ENCODE assay signal across 14 cellular contexts in the genomic region with DNA sequence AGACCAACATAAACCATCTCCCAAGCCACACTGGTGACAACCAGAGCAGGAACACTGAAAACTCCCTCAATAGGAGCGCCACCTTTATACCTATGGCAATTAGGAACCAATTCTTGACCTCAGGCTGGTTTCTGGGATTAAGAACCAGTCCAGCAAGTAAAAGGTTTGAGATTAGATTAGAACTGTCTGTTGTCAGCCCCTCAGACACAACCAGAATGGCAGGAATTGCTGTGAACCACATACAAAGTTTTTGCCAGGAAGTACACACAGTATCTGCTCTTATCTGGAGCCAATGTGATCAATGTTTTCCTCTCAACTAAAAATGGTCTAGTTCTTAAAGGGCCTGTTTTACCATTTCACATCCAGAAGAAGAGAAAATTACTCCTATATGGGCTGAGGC. TPM values are rescaled to one million over a fixed set of nuclear protein-coding genes. Genes with fewer than 3 reads are reported as not detected.
DNase-seq lines count a peak whose midpoint lies in the region; FAIRE-seq and TF ChIP-seq lines count a peak whose summit lies in the region.
"Had no signal": no experiment of that assay in that cellular context is flagged by ENCODE, and none has a peak within 500 bp of the region (broad histone marks: within the 10 kb centered on the region; RNA-seq: fewer than 3 reads in every experiment).

No MANE protein-coding gene starts in this region.

- H3K79me2 ChIP-seq in endothelial cell of umbilical vein (ENCODE audit: control insufficient read depth, insufficient read depth, low read length) = peaks cover 60% of the 10 kb centered on the region

- no peak for TF ChIP-seq CTCF in Peyer's patch (IDR thresholded peaks at IDR 0.05)
- TF ChIP-seq CTCF in endothelial cell of umbilical vein (IDR thresholded peaks at IDR 0.05; ENCODE audit: extremely low read depth in 1 of 2, insufficient read depth in 1 of 2, low read depth in 1 of 2, low read length in 2 of 2) = no peak

- WGBS in thymus = 100% methylated on average over 1 of the region's 1 CpG

- H3K4me3 ChIP-seq in Peyer's patch = no peak overlapping the region
- H3K4me3 ChIP-seq in endothelial cell of umbilical vein (replicated peaks in 1 of 3; ENCODE audit: insufficient read depth in 1 of 3, low read depth in 1 of 3, low read length in 3 of 3) = no peak overlapping the region
- no peak overlapping the region for H3K4me3 ChIP-seq in muscle layer of duodenum (ENCODE audit: low read depth in 1 of 2, low read length in 2 of 2)
- no peak overlapping the region for H3K4me3 ChIP-seq in thymus (ENCODE audit: low read length)

- H3K36me3 ChIP-seq in Peyer's patch (no peaks in the 10 kb centered on the region), endothelial cell of umbilical vein (ENCODE audit: control insufficient read depth in 2 of 2, extremely low read depth in 1 of 2, insufficient read depth in 2 of 2, low read length in 2 of 2) (no peaks in the 10 kb centered on the region), muscle layer of duodenum (ENCODE audit: control insufficient read depth in 1 of 2, insufficient read depth in 2 of 2, low read length in 2 of 2) (no peaks in the 10 kb centered on the region), thymus (ENCODE audit: control insufficient read depth, insufficient read depth) (no peaks in the 10 kb centered on the region)

- intact Hi-C loops in endothelial cell of umbilical vein (cut with micrococcal nuclease) = no loop called here

- no peaks in the 10 kb centered on the region for H4K20me1 ChIP-seq in endothelial cell of umbilical vein (replicated peaks; ENCODE audit: control insufficient read depth, extremely low read depth, insufficient read depth, low read length)

- peak overlapping the region; percentile 5 for H3K4me2 ChIP-seq in endothelial cell of umbilical vein (ENCODE audit: insufficient read depth, low read length)

- no peak for FAIRE-seq in endothelial cell of umbilical vein (lab: Jason Lieb, UNC)
- no peak for FAIRE-seq in GM12891 (lab: Jason Lieb, UNC)

- no peak overlapping the region for H2AFZ ChIP-seq in endothelial cell of umbilical vein (ENCODE audit: low read depth, low read length)

- no peak overlapping the region for H3K9ac ChIP-seq in endothelial cell of umbilical vein (replicated peaks; ENCODE audit: extremely low read depth, insufficient read depth, low read length)

- CTCF ChIA-PET in endothelial cell of umbilical vein (lab: Charles Lee) = interaction anchor here (1.0 to 1.7 kb wide), 2 partner anchors 18 to 93 kb away, joined by 3 to 7 read pairs; no protein-coding TSS in a partner anchor

- DNase-seq in Peyer's patch = no peak
- DNase-seq in endothelial cell of umbilical vein (ENCODE audit: low read depth, low spot score) = no peak
- no peak for DNase-seq in COR-L47 (lab: John Stamatoyannopoulos, UW)
- DNase-seq in GM12891 (ENCODE audit: insufficient read length, low spot score) = no peak
- DNase-seq in SK-N-DZ (ENCODE audit: low spot score) = no peak
- no peak for DNase-seq in NCI-H774 (lab: John Stamatoyannopoulos, UW)
- DNase-seq: activated CD4-positive, alpha-beta T cell treated with anti-CD3 and anti-CD28 coated beads, Interleukin-2, amount 10 ng/mL, durations not matched to agents 24 days and 14 days; naive thymus-derived CD4-positive, alpha-beta T cell; NCI-H1092; T-helper 1 cell had no signal

- POLR2A ChIA-PET in endothelial cell of umbilical vein (lab: Charles Lee) = no interaction called here

- no peaks in the 10 kb centered on the region for H3K9me3 ChIP-seq in Peyer's patch
- no peaks in the 10 kb centered on the region for H3K9me3 ChIP-seq in endothelial cell of umbilical vein (replicated peaks; ENCODE audit: control insufficient read depth, insufficient read depth, low read length)
- H3K9me3 ChIP-seq in muscle layer of duodenum (ENCODE audit: control insufficient read depth in 1 of 2, low read length in 2 of 2) = no peaks in the 10 kb centered on the region
- H3K9me3 ChIP-seq in thymus (ENCODE audit: control insufficient read depth) = no peaks in the 10 kb centered on the region

- dilution Hi-C loops in endothelial cell of umbilical vein (cut with MboI; ENCODE audit: extremely low pct_ligation_motif_present, low sequenced_read_pairs) = no loop called here

- peak overlapping the region in 3 of 4 donors; percentile 47 to 65 (median 54) for H3K27ac ChIP-seq in Peyer's patch
- peak overlapping the region; percentile 1 for H3K27ac ChIP-seq in endothelial cell of umbilical vein (ENCODE audit: insufficient read depth, low read depth, low read length)
- H3K27ac ChIP-seq in muscle layer of duodenum (ENCODE audit: low read length) = peak overlapping the region; percentile 70
- peak overlapping the region; percentile 61 for H3K27ac ChIP-seq in thymus (ENCODE audit: low read depth)
- H3K27ac ChIP-seq: epithelial cell of prostate had no signal

- H3K9me1 ChIP-seq in endothelial cell of umbilical vein (replicated peaks; ENCODE audit: control insufficient read depth, extremely low read depth, insufficient read depth, low read length) = no peaks in the 10 kb centered on the region

- TF ChIP-seq POLR2A in Peyer's patch (IDR thresholded peaks at IDR 0.05) = no peak
- TF ChIP-seq POLR2A in endothelial cell of umbilical vein (IDR thresholded peaks at IDR 0.05; ENCODE audit: low read depth, low read length) = no peak
- no peak for TF ChIP-seq POLR2A in GM12891 (IDR thresholded peaks at IDR 0.05; ENCODE audit: low read depth, low read length)

- BruUV-seq in endothelial cell of umbilical vein (replicated peaks; lab: Mats Ljungman, UMichigan) = no TSS peak

- H3K27me3 ChIP-seq in Peyer's patch (no peaks in the 10 kb centered on the region), endothelial cell of umbilical vein (ENCODE audit: control insufficient read depth in 2 of 2, insufficient read depth in 2 of 2, low read length in 2 of 2) (no peaks in the 10 kb centered on the region), muscle layer of duodenum (ENCODE audit: low read depth, low read length) (no peaks in the 10 kb centered on the region), thymus (ENCODE audit: control insufficient read depth, insufficient read depth) (no peaks in the 10 kb centered on the region)

- peaks cover 0 to 9% (median 0%) of the 10 kb centered on the region in 4 donors for H3K4me1 ChIP-seq in Peyer's patch
- peaks cover 29% of the 10 kb centered on the region for H3K4me1 ChIP-seq in endothelial cell of umbilical vein (ENCODE audit: control insufficient read depth, extremely low read depth, insufficient read depth, low read length)
- H3K4me1 ChIP-seq in muscle layer of duodenum (ENCODE audit: control insufficient read depth in 1 of 2, insufficient read depth in 2 of 2, low read length in 2 of 2) = peaks cover 7 to 56% of the 10 kb centered on the region in 2 donors
- no peaks in the 10 kb centered on the region for H3K4me1 ChIP-seq in thymus (ENCODE audit: control insufficient read depth, insufficient read depth, low read length)

TF ChIP-seq in endothelial cell of umbilical vein, 7 proteins besides CTCF, POLR2A, EP300 and RAD21:
- no peak for TF ChIP-seq GATA2 (IDR thresholded peaks at IDR 0.05; ENCODE audit: insufficient read depth, insufficient read length, low read depth, low read length)
- no peak for TF ChIP-seq MYC (IDR thresholded peaks at IDR 0.05; ENCODE audit: low read depth, low read length)
- TF ChIP-seq JUN (IDR thresholded peaks at IDR 0.05; ENCODE audit: borderline replicate concordance, insufficient read depth, insufficient read length, low read depth) = no peak
- TF ChIP-seq MAX (IDR thresholded peaks at IDR 0.05; ENCODE audit: insufficient read depth, insufficient read length) = no peak
- TF ChIP-seq EZH2 (IDR thresholded peaks at IDR 0.05; ENCODE audit: borderline replicate concordance, low read depth, low read length, severe bottlenecking) = no peak
- TF ChIP-seq FOS (IDR thresholded peaks at IDR 0.05; ENCODE audit: borderline replicate concordance, insufficient read depth, low read length) = no peak
- no peak for TF ChIP-seq POLR2AphosphoS5 (IDR thresholded peaks at IDR 0.05; ENCODE audit: insufficient read depth, low read depth, low read length)
TF ChIP-seq in endothelial cell of umbilical vein: peak in this region for 0.

TF ChIP-seq in GM12891, 5 proteins besides CTCF, POLR2A, EP300 and RAD21:
- TF ChIP-seq SPI1 (IDR thresholded peaks at IDR 0.05; ENCODE audit: low read depth, low read length) = no peak
- TF ChIP-seq TAF1 (IDR thresholded peaks at IDR 0.05; ENCODE audit: low read depth, low read length) = no peak
- TF ChIP-seq POU2F2 (IDR thresholded peaks at IDR 0.05; ENCODE audit: low read depth, low read length) = no peak
- no peak for TF ChIP-seq PAX5 (IDR thresholded peaks at IDR 0.05; ENCODE audit: insufficient read depth, low read length, severe bottlenecking)
- TF ChIP-seq POLR2AphosphoS5 (IDR thresholded peaks at IDR 0.05; ENCODE audit: low read depth, low read length) = no peak

RNA-seq across cellular contexts. Expression of gene RBFOX2, which starts 55.2 kb away (rescaled TPM):
- total RNA-seq in Peyer's patch (10 to 100 TPM; 39.4 to 80.0 (median 52.9) TPM), endothelial cell of umbilical vein (125 and 129 TPM in 2 replicates)
- polyA plus RNA-seq in endothelial cell of umbilical vein (142 and 153 TPM in 2 replicates), thymus (10.2 TPM)
- 107 and 109 TPM in 2 replicates for polyA plus RNA-seq in endothelial cell of umbilical vein (2011; cell fraction: cytosol; rRNA removed)
- polyA plus RNA-seq in endothelial cell of umbilical vein (2011; cell fraction: nucleus; rRNA removed) = 189 and 208 TPM in 2 replicates
- 88.6 and 110 TPM in 2 replicates for polyA plus RNA-seq in endothelial cell of umbilical vein (2012)
- polyA minus RNA-seq in endothelial cell of umbilical vein = 280 and 290 TPM in 2 replicates
- polyA minus RNA-seq in endothelial cell of umbilical vein (2011; cell fraction: cytosol; rRNA and poly(A)+ RNA removed) = 34.8 TPM
- polyA minus RNA-seq in endothelial cell of umbilical vein (2011; cell fraction: nucleus; rRNA and poly(A)+ RNA removed) = 201 and 226 TPM in 2 replicates
- polyA plus RNA-seq in GM12891 (2012; ENCODE audit: low read depth, missing spikeins) = 0.09 TPM
- 77.5 and 99.4 TPM in 2 replicates for polyA plus RNA-seq in SK-N-DZ (2014; cell fraction: cytosol; rRNA removed)
- polyA plus RNA-seq in SK-N-DZ (2014; cell fraction: nucleus; rRNA removed) = 86.4 and 105 TPM in 2 replicates
- polyA plus RNA-seq: CD14-positive monocyte had no signal

Comparison
In these comparisons a context has a peak if more than half of its experiments do, and no peak if none do; other contexts are left out.
1. H3K27ac ChIP-seq: peak in every context shown above with its lines; median percentile 70 in muscle layer of duodenum; 61 in thymus; 54 in Peyer's patch; 1 in endothelial cell of umbilical vein.